In genomic region chr12:48985901-48986300, GRCh38 we compare ENCODE assay signal across 1 cellular context.
A peak's percentile ranks its signal among the peaks of the same experiment; 100 is the strongest.
TF ChIP-seq lines count a peak whose summit lies in the region.

No MANE protein-coding gene starts in this region.

TF ChIP-seq in K562, 482 proteins besides CTCF, POLR2A, EP300 and RAD21:
- TF ChIP-seq ZNF24 (IDR thresholded peaks at IDR 0.05) (peak; percentile 35; the same call in 1 of the 2 replicates), GATAD2B (IDR thresholded peaks at IDR 0.05; ENCODE audit: borderline replicate concordance) (no peak)
